In the genomic region with DNA sequence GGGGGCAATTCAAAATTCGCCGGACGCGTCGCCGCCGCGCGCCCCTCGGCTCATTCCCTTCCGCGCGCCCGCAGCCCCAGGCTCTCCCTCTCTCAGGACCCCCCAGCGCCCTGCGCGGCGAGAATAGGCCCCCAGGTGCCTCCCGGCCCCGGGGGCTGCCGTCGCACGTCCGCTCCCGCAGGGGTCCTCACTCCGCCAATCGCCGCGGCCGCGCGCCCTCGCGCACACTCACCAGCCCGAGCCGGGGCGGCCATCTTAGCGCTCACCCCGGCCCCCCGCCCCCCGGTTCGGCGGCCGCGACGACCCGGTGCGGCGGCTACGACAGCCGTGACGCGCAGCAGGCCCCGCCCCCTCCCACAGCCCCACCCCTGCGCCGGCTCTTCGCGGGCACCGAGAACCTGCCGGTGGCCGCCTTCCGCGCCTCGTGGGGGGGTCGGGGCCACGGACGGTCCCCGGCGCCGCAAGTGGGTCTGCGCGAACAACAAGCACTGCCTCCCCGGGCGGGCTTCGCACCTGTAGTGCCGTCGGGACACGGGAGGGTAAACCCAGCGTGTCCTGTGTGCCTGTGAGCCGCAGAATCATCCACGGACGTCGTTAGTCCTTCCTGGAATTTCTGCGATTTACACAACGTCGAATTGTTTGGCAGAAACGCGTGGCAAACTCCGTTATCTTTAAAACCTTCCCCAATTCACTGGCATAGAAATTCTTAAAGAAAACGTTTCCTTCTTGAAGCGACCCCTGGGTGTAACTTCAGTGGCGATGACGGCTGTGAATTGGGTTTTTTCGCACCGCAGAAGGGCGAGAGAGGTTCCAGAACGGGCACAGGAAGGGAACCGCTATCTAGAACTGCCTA, we compare ENCODE assay signal across 8 cellular contexts. TPM values are rescaled to one million over a fixed set of nuclear protein-coding genes. Genes with fewer than 3 reads are reported as not detected.
DNase-seq lines count a peak whose midpoint lies in the region; ATAC-seq, FAIRE-seq and TF ChIP-seq lines count a peak whose summit lies in the region.

No MANE protein-coding gene starts in this region.

- H3K27me3 Mint-ChIP-seq in activated T-helper 1 cell treated with anti-CD3 and anti-CD28 coated beads, Interleukin-12 subunit alpha, Interleukin-12 subunit beta, Interleukin-2, Interleukin-4 antibody, amounts not matched to agents 30 ng/mL and 10 ng/mL and 1 ng/mL, durations not matched to agents 14 hours and 24 hours and 36 hours (ENCODE audit: insufficient read depth) = peaks cover 3% of the 10 kb centered on the region
- H3K27me3 Mint-ChIP-seq in neural progenitor cell (ENCODE audit: insufficient read depth, low read depth) = peaks cover 8% of the 10 kb centered on the region
- peaks cover 3% of the 10 kb centered on the region for H3K27me3 Mint-ChIP-seq in stimulated activated naive CD8-positive, alpha-beta T cell treated with anti-CD3 and anti-CD28 coated beads, Interleukin-15, Interleukin-2, amounts not matched to agents 100 ng/mL and 50 ng/mL, for 24 hours

- no peak for ATAC-seq in HG03432 (IDR thresholded peaks at IDR 0.05; ENCODE audit: unreplicated experiment)

- no peak for FAIRE-seq in RCC 7860 (lab: Jason Lieb, UNC)

- peak overlapping the region; percentile 94 for H3K27ac ChIP-seq in neural progenitor cell

- H3K9ac ChIP-seq in neural progenitor cell = peak overlapping the region; percentile 64

- intact Hi-C loops in activated T-helper 1 cell treated with anti-CD3 and anti-CD28 coated beads, Interleukin-12 subunit alpha, Interleukin-12 subunit beta, Interleukin-2, Interleukin-4 antibody, amounts not matched to agents 30 ng/mL and 10 ng/mL and 1 ng/mL, durations not matched to agents 14 hours and 24 hours and 36 hours (cut with micrococcal nuclease) = loop anchor here (1.0 to 5.0 kb wide), 6 partner anchors 14 to 969 kb away; partner anchors contain the start of genes METAP2, NDUFA12 and SNRPF

- peaks cover 61% of the 10 kb centered on the region for H3K79me2 ChIP-seq in neural progenitor cell (ENCODE audit: low read depth)

- H3K4me3 Mint-ChIP-seq in activated T-helper 1 cell treated with anti-CD3 and anti-CD28 coated beads, Interleukin-12 subunit alpha, Interleukin-12 subunit beta, Interleukin-2, Interleukin-4 antibody, amounts not matched to agents 30 ng/mL and 10 ng/mL and 1 ng/mL, durations not matched to agents 14 hours and 24 hours and 36 hours = peak overlapping the region; percentile 91
- H3K4me3 Mint-ChIP-seq in neural progenitor cell = peak overlapping the region; percentile 89
- H3K4me3 Mint-ChIP-seq in stimulated activated naive CD8-positive, alpha-beta T cell treated with anti-CD3 and anti-CD28 coated beads, Interleukin-15, Interleukin-2, amounts not matched to agents 100 ng/mL and 50 ng/mL, for 24 hours = peak overlapping the region; percentile 90

- H3K4me1 Mint-ChIP-seq in activated T-helper 1 cell treated with anti-CD3 and anti-CD28 coated beads, Interleukin-12 subunit alpha, Interleukin-12 subunit beta, Interleukin-2, Interleukin-4 antibody, amounts not matched to agents 30 ng/mL and 10 ng/mL and 1 ng/mL, durations not matched to agents 14 hours and 24 hours and 36 hours (ENCODE audit: low read depth) = peaks cover 34% of the 10 kb centered on the region
- peaks cover 51% of the 10 kb centered on the region for H3K4me1 Mint-ChIP-seq in neural progenitor cell
- H3K4me1 Mint-ChIP-seq in stimulated activated naive CD8-positive, alpha-beta T cell treated with anti-CD3 and anti-CD28 coated beads, Interleukin-15, Interleukin-2, amounts not matched to agents 100 ng/mL and 50 ng/mL, for 24 hours (ENCODE audit: low read depth) = peaks cover 70% of the 10 kb centered on the region

- no peaks in the 10 kb centered on the region for H4K20me1 ChIP-seq in neural progenitor cell (ENCODE audit: low read depth)

- H2AFZ ChIP-seq in neural progenitor cell (replicated peaks) = peak overlapping the region; percentile 97

- DNase-seq in DMS53 treated with DMSO at 0.1 percent for 48 hours (lab: John Stamatoyannopoulos, UW; ENCODE audit: unreplicated experiment) = peak; percentile 33
- peak; percentile 62 for DNase-seq in NCI-H2227 (lab: John Stamatoyannopoulos, UW; ENCODE audit: unreplicated experiment)
- DNase-seq in activated T-helper 1 cell treated with anti-CD3 and anti-CD28 coated beads, Interleukin-12 subunit alpha, Interleukin-12 subunit beta, Interleukin-2, Interleukin-4 antibody, amounts not matched to agents 30 ng/mL and 10 ng/mL and 1 ng/mL, durations not matched to agents 14 hours and 24 hours and 36 hours (ENCODE audit: low spot score) = peak; percentile 66
- peak; percentile 21 for DNase-seq in fibroblast of the aortic adventitia (ENCODE audit: low read depth)
- DNase-seq in neural progenitor cell (ENCODE audit: low spot score) = peak; percentile 91
- DNase-seq in RCC 7860 (ENCODE audit: low spot score) = no peak

- H3K27me3 ChIP-seq in neural progenitor cell = no peaks in the 10 kb centered on the region

- H3K4me2 ChIP-seq in neural progenitor cell = peak overlapping the region; percentile 93

- TF ChIP-seq CTCF in fibroblast of the aortic adventitia (IDR thresholded peaks at IDR 0.05; ENCODE audit: insufficient read depth, low read length) = no peak
- no peak for TF ChIP-seq CTCF in neural progenitor cell (IDR thresholded peaks at IDR 0.05)

- H3K9me3 ChIP-seq in neural progenitor cell (ENCODE audit: low read depth) = peaks cover 4% of the 10 kb centered on the region

- peaks cover 3% of the 10 kb centered on the region for H3K36me3 Mint-ChIP-seq in activated T-helper 1 cell treated with anti-CD3 and anti-CD28 coated beads, Interleukin-12 subunit alpha, Interleukin-12 subunit beta, Interleukin-2, Interleukin-4 antibody, amounts not matched to agents 30 ng/mL and 10 ng/mL and 1 ng/mL, durations not matched to agents 14 hours and 24 hours and 36 hours (ENCODE audit: low read depth)
- H3K36me3 Mint-ChIP-seq in neural progenitor cell = peaks cover 6% of the 10 kb centered on the region
- H3K36me3 Mint-ChIP-seq in stimulated activated naive CD8-positive, alpha-beta T cell treated with anti-CD3 and anti-CD28 coated beads, Interleukin-15, Interleukin-2, amounts not matched to agents 100 ng/mL and 50 ng/mL, for 24 hours (ENCODE audit: low read depth) = peaks cover 8% of the 10 kb centered on the region

- no peaks in the 10 kb centered on the region for H3K36me3 ChIP-seq in neural progenitor cell

- H3F3A ChIP-seq in neural progenitor cell (ENCODE audit: low read depth) = peaks cover 67% of the 10 kb centered on the region

- H3K4me1 ChIP-seq in neural progenitor cell = peaks cover 53% of the 10 kb centered on the region

- H3K9me3 Mint-ChIP-seq in activated T-helper 1 cell treated with anti-CD3 and anti-CD28 coated beads, Interleukin-12 subunit alpha, Interleukin-12 subunit beta, Interleukin-2, Interleukin-4 antibody, amounts not matched to agents 30 ng/mL and 10 ng/mL and 1 ng/mL, durations not matched to agents 14 hours and 24 hours and 36 hours = peaks cover 7% of the 10 kb centered on the region
- peaks cover 7% of the 10 kb centered on the region for H3K9me3 Mint-ChIP-seq in neural progenitor cell
- peaks cover 7% of the 10 kb centered on the region for H3K9me3 Mint-ChIP-seq in stimulated activated naive CD8-positive, alpha-beta T cell treated with anti-CD3 and anti-CD28 coated beads, Interleukin-15, Interleukin-2, amounts not matched to agents 100 ng/mL and 50 ng/mL, for 24 hours

- peak overlapping the region; percentile 62 for H3K27ac Mint-ChIP-seq in activated T-helper 1 cell treated with anti-CD3 and anti-CD28 coated beads, Interleukin-12 subunit alpha, Interleukin-12 subunit beta, Interleukin-2, Interleukin-4 antibody, amounts not matched to agents 30 ng/mL and 10 ng/mL and 1 ng/mL, durations not matched to agents 14 hours and 24 hours and 36 hours
- no peak overlapping the region for H3K27ac Mint-ChIP-seq in neural progenitor cell
- H3K27ac Mint-ChIP-seq in stimulated activated naive CD8-positive, alpha-beta T cell treated with anti-CD3 and anti-CD28 coated beads, Interleukin-15, Interleukin-2, amounts not matched to agents 100 ng/mL and 50 ng/mL, for 24 hours = peak overlapping the region; percentile 78

- H3K4me3 ChIP-seq in fibroblast of the aortic adventitia (ENCODE audit: low read depth, low read length) = peak overlapping the region; percentile 65
- peak overlapping the region; percentile 96 for H3K4me3 ChIP-seq in neural progenitor cell

RNA-seq across cellular contexts. Expression of gene USP44, which starts 2.5 kb away (rescaled TPM):
- 3.6 and 4.4 TPM in 2 replicates for total RNA-seq in activated T-helper 1 cell treated with anti-CD3 and anti-CD28 coated beads, Interleukin-12 subunit alpha, Interleukin-12 subunit beta, Interleukin-2, Interleukin-4 antibody, amounts not matched to agents 30 ng/mL and 10 ng/mL and 1 ng/mL, durations not matched to agents 14 hours and 24 hours and 36 hours
- total RNA-seq in fibroblast of the aortic adventitia (ENCODE audit: low replicate concordance) = 0.82 and 1.8 TPM in 2 replicates
- total RNA-seq in neural progenitor cell (ENCODE audit: low replicate concordance) = 67.1 and 79.4 TPM in 2 replicates

Comparison
In these comparisons a context has a peak if more than half of its experiments do, and no peak if none do; other contexts are left out.
1. RNA of gene USP44, which starts 2.5 kb away (total RNA-seq): 67.1 to 79.4 TPM in neural progenitor cell; 3.6 to 4.4 TPM in activated T-helper 1 cell treated with anti-CD3 and anti-CD28 coated beads, Interleukin-12 subunit alpha, Interleukin-12 subunit beta, Interleukin-2, Interleukin-4 antibody, amounts not matched to agents 30 ng/mL and 10 ng/mL and 1 ng/mL, durations not matched to agents 14 hours and 24 hours and 36 hours and 0.82 to 1.8 TPM in fibroblast of the aortic adventitia; every median in the first group is over 10 times any median in the second.
2. Peak in every context shown above with its lines, with median percentiles within 50 percentile points of each other: H3K4me3 Mint-ChIP-seq.